In genomic region chr2:121818546-121818945, GRCh38 we compare ENCODE assay signal across 20 cellular contexts.
"Had no signal": no experiment of that assay in that cellular context is flagged by ENCODE, and none has a peak within 500 bp of the region (broad histone marks: within the 10 kb centered on the region; RNA-seq: fewer than 3 reads in every experiment).

No MANE protein-coding gene starts in this region.

- ATAC-seq: activated CD4-positive, alpha-beta T cell treated with anti-CD3 and anti-CD28 coated beads for 36 hours; activated naive CD4-positive, alpha-beta T cell treated with anti-CD3 and anti-CD28 coated beads, Interleukin-2, amount 50 U/mL, for 72 hours; esophagus mucosa; gastroesophageal sphincter; naive thymus-derived CD8-positive, alpha-beta T cell; WTC11 had no signal

- H3K79me2 ChIP-seq: parathyroid adenoma had no signal

- H3K36me3 ChIP-seq: cardiac muscle cell, gastroesophageal sphincter, neutrophil, sigmoid colon, thoracic aorta, upper lobe of left lung had no signal

- H3K36me3 Mint-ChIP-seq: activated naive CD4-positive, alpha-beta T cell treated with anti-CD3 and anti-CD28 coated beads, Interleukin-2, amount 50 U/mL, for 72 hours; naive thymus-derived CD8-positive, alpha-beta T cell; stimulated activated effector memory CD8-positive, alpha-beta T cell treated with anti-CD3 and anti-CD28 coated beads, Interleukin-12 subunit alpha, Interleukin-12 subunit beta, amount 100 ng/mL, for 72 hours had no signal

- H3K9me3 ChIP-seq: neutrophil, thoracic aorta had no signal

- H3K4me1 ChIP-seq: gastroesophageal sphincter, parathyroid adenoma, sigmoid colon, upper lobe of left lung had no signal

- H3K4me3 Mint-ChIP-seq: activated CD4-positive, alpha-beta T cell treated with anti-CD3 and anti-CD28 coated beads for 36 hours; dendritic cell treated with granulocyte-macrophage colony-stimulating factor and Interleukin-4, amounts not matched to agents 40 ng/mL and 50 ng/mL, for 4 days; naive thymus-derived CD8-positive, alpha-beta T cell; stimulated activated effector memory CD8-positive, alpha-beta T cell treated with anti-CD3 and anti-CD28 coated beads, Interleukin-12 subunit alpha, Interleukin-12 subunit beta, amount 100 ng/mL, for 72 hours; WTC11 had no signal

- H3K4me1 Mint-ChIP-seq: activated CD4-positive, alpha-beta T cell treated with anti-CD3 and anti-CD28 coated beads for 36 hours; stimulated activated effector memory CD8-positive, alpha-beta T cell treated with anti-CD3 and anti-CD28 coated beads, Interleukin-12 subunit alpha, Interleukin-12 subunit beta, amount 100 ng/mL, for 72 hours had no signal

- H3K27me3 ChIP-seq: cardiac muscle cell, gastroesophageal sphincter, neutrophil, sigmoid colon, upper lobe of left lung had no signal

- H3K9me3 Mint-ChIP-seq: activated naive CD4-positive, alpha-beta T cell treated with anti-CD3 and anti-CD28 coated beads, Interleukin-2, amount 50 U/mL, for 72 hours; dendritic cell treated with granulocyte-macrophage colony-stimulating factor and Interleukin-4, amounts not matched to agents 40 ng/mL and 50 ng/mL, for 4 days; naive thymus-derived CD8-positive, alpha-beta T cell; stimulated activated effector memory CD8-positive, alpha-beta T cell treated with anti-CD3 and anti-CD28 coated beads, Interleukin-12 subunit alpha, Interleukin-12 subunit beta, amount 100 ng/mL, for 72 hours had no signal

- H3K27ac Mint-ChIP-seq: activated CD4-positive, alpha-beta T cell treated with anti-CD3 and anti-CD28 coated beads for 36 hours; activated naive CD4-positive, alpha-beta T cell treated with anti-CD3 and anti-CD28 coated beads, Interleukin-2, amount 50 U/mL, for 72 hours; dendritic cell treated with granulocyte-macrophage colony-stimulating factor and Interleukin-4, amounts not matched to agents 40 ng/mL and 50 ng/mL, for 4 days; naive thymus-derived CD8-positive, alpha-beta T cell; stimulated activated effector memory CD8-positive, alpha-beta T cell treated with anti-CD3 and anti-CD28 coated beads, Interleukin-12 subunit alpha, Interleukin-12 subunit beta, amount 100 ng/mL, for 72 hours; WTC11 had no signal

- H3K27me3 Mint-ChIP-seq: dendritic cell treated with granulocyte-macrophage colony-stimulating factor and Interleukin-4, amounts not matched to agents 40 ng/mL and 50 ng/mL, for 4 days had no signal

- DNase-seq: activated CD4-positive, alpha-beta T cell treated with anti-CD3 and anti-CD28 coated beads for 36 hours; activated CD4-positive, alpha-beta T cell treated with anti-CD3 and anti-CD28 coated beads, Interleukin-2, amount 50 U/mL, for 48 hours; activated gamma-delta T cell; amygdala; effector CD8-positive, alpha-beta T cell; mesenchymal stem cell; naive thymus-derived CD8-positive, alpha-beta T cell; sigmoid colon; stimulated activated CD4-positive, alpha-beta T cell treated with anti-CD3 and anti-CD28 coated beads, Interleukin-4, amount 100 ng/mL, for 24 hours; upper lobe of left lung had no signal

- H3K9ac ChIP-seq: parathyroid adenoma had no signal

- H3K27ac ChIP-seq: cardiac muscle cell, gastroesophageal sphincter, neutrophil, parathyroid adenoma, sigmoid colon, thoracic aorta, upper lobe of left lung had no signal

- H2AFZ ChIP-seq: parathyroid adenoma had no signal

- H3K4me3 ChIP-seq: cardiac muscle cell, gastroesophageal sphincter, sigmoid colon, thoracic aorta, upper lobe of left lung had no signal
